Comparison of ENCODE assay signal across 8 cellular contexts in genomic region chr15:45187894-45188830, GRCh38. TPM values are rescaled to one million over a fixed set of nuclear protein-coding genes. Genes with fewer than 3 reads are reported as not detected.
DNase-seq lines count a peak whose midpoint lies in the region; ATAC-seq and FAIRE-seq lines count a peak whose summit lies in the region.

Gene SHF (minus strand): TSS chr15:45187966. CDS start chr15:45187951, 15 bp downstream.

- intact Hi-C loops in Right ventricle myocardium superior (cut with DNase I), result no loop called here

- ATAC-seq in HG03108 (IDR thresholded peaks at IDR 0.05; ENCODE audit: unreplicated experiment), result peak; percentile 35
- ATAC-seq in Right ventricle myocardium superior (ENCODE audit: poor library complexity), result peak; percentile 77

- H3K9me3 Mint-ChIP-seq in activated naive CD4-positive, alpha-beta T cell treated with anti-CD3 and anti-CD28 coated beads, Interleukin-2, amount 10 ng/mL, durations not matched to agents 7 days and 5 days, result no peaks in the 10 kb centered on the region

- FAIRE-seq in urothelium cell line (lab: Jason Lieb, UNC), result no peak

- H3K27me3 Mint-ChIP-seq in activated naive CD4-positive, alpha-beta T cell treated with anti-CD3 and anti-CD28 coated beads, Interleukin-2, amount 10 ng/mL, durations not matched to agents 7 days and 5 days, result peaks cover 57% of the 10 kb centered on the region

- peak within 1 kb of the TSS; percentile 75 for H3K4me3 Mint-ChIP-seq in activated naive CD4-positive, alpha-beta T cell treated with anti-CD3 and anti-CD28 coated beads, Interleukin-2, amount 10 ng/mL, durations not matched to agents 7 days and 5 days

- DNase-seq in Caki2 (ENCODE audit: low read depth) (peak; percentile 37), RPMI8226 (peak; percentile 17), Right ventricle myocardium superior (peak; percentile 79), pons (ENCODE audit: low spot score) (peak; percentile 63), urothelium cell line (ENCODE audit: low spot score) (peak; percentile 76), COLO829 (ENCODE audit: low spot score) (no peak)
- DNase-seq in activated naive CD4-positive, alpha-beta T cell treated with anti-CD3 and anti-CD28 coated beads, Interleukin-2, amount 10 ng/mL, durations not matched to agents 7 days and 5 days, result peak; percentile 56

- peaks cover 12% of the 10 kb centered on the region for H3K4me1 Mint-ChIP-seq in activated naive CD4-positive, alpha-beta T cell treated with anti-CD3 and anti-CD28 coated beads, Interleukin-2, amount 10 ng/mL, durations not matched to agents 7 days and 5 days

- H3K27ac Mint-ChIP-seq in activated naive CD4-positive, alpha-beta T cell treated with anti-CD3 and anti-CD28 coated beads, Interleukin-2, amount 10 ng/mL, durations not matched to agents 7 days and 5 days, result no peak within 1 kb of the TSS

- CTCF ChIA-PET in activated naive CD4-positive, alpha-beta T cell treated with anti-CD3 and anti-CD28 coated beads, Interleukin-2, amount 10 ng/mL, durations not matched to agents 7 days and 5 days (lab: Charles Lee), result interaction anchor here (1.6 kb wide), 1 partner anchor 21 kb away, joined by 6 read pairs; no protein-coding TSS in a partner anchor

- no peaks in the 10 kb centered on the region for H3K36me3 Mint-ChIP-seq in activated naive CD4-positive, alpha-beta T cell treated with anti-CD3 and anti-CD28 coated beads, Interleukin-2, amount 10 ng/mL, durations not matched to agents 7 days and 5 days

- in situ Hi-C loops in Caki2 (cut with HindIII; ENCODE audit: low pct_unique_long_range_greater_than_20kb, low sequenced_read_pairs), result no loop called here

RNA-seq across cellular contexts. Expression of gene SHF, which starts in this region (rescaled TPM):
- total RNA-seq in Caki2 (2014; rRNA removed; shearing (Covaris generic); ENCODE audit: low replicate concordance), result 6.6 and 14.3 TPM in 2 replicates
- 3.3 TPM for total RNA-seq in Right ventricle myocardium superior
